Comparison of ENCODE assay signal across 3 cellular contexts in the genomic region with DNA sequence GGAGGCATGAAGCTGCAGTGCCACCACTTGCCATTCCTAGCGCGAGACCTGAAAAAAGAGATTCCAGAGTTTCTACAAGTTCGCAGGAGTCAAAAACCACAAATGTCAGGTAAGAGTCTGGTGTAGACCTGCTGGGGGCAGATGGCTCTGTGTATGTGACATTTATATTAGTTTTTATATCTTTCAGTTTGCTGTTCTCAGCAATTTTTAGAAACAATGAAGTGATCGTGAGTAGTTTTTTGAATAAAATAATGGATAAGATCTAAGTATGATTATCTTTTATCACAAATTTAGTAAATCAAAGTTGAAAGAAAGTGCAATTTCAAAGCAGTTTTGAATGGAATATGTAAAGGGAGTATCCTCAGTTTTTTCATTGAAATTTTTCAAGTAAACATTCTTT.
TF ChIP-seq lines count a peak whose summit lies in the region.

No MANE protein-coding gene starts in this region.

TF ChIP-seq in HepG2, 621 proteins besides CTCF, POLR2A, EP300 and RAD21:
- TF ChIP-seq, protein P1, sequence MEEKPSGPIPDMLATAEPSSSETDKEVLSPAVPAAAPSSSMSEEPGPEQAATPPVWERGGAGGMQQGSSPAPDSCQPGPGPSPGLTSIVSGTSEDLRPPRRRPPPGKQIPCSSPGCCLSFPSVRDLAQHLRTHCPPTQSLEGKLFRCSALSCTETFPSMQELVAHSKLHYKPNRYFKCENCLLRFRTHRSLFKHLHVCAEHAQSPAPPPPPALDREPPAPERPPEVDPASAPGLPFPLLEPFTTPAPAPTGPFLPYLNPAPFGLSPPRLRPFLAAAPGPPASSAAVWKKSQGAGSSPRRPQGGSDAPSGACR (CRISPR knock-in tag; IDR thresholded peaks at IDR 0.05): no peak
- TF ChIP-seq MAFF (IDR thresholded peaks at IDR 0.05; ENCODE audit: low read depth, low read length) (peak; percentile 45; the same call in 1 of the 2 replicates), MAFK (conservative IDR thresholded peaks at IDR 0.05 in 1 of 2, IDR thresholded peaks at IDR 0.05 in 1 of 2; ENCODE audit: low read length in 2 of 2) (peak; percentile 13 to 73; a peak in 2 of 4 replicates)

TF ChIP-seq in A549, 52 proteins besides CTCF, POLR2A, EP300 and RAD21:
- TF ChIP-seq MAFK (IDR thresholded peaks at IDR 0.05; ENCODE audit: partially characterized antibody): peak; percentile 75
- no peak for TF ChIP-seq POLR2AphosphoS2 (conservative IDR thresholded peaks at IDR 0.05; ENCODE audit: low read length)

TF ChIP-seq in IMR-90, 13 proteins besides CTCF, POLR2A, EP300 and RAD21:
- TF ChIP-seq MAFK (IDR thresholded peaks at IDR 0.05; ENCODE audit: low read depth, low read length) (peak; percentile 66), CEBPB (IDR thresholded peaks at IDR 0.05; ENCODE audit: low read depth, low read length) (no peak)
